Comparison of ENCODE assay signal across 16 cellular contexts in the genomic region with DNA sequence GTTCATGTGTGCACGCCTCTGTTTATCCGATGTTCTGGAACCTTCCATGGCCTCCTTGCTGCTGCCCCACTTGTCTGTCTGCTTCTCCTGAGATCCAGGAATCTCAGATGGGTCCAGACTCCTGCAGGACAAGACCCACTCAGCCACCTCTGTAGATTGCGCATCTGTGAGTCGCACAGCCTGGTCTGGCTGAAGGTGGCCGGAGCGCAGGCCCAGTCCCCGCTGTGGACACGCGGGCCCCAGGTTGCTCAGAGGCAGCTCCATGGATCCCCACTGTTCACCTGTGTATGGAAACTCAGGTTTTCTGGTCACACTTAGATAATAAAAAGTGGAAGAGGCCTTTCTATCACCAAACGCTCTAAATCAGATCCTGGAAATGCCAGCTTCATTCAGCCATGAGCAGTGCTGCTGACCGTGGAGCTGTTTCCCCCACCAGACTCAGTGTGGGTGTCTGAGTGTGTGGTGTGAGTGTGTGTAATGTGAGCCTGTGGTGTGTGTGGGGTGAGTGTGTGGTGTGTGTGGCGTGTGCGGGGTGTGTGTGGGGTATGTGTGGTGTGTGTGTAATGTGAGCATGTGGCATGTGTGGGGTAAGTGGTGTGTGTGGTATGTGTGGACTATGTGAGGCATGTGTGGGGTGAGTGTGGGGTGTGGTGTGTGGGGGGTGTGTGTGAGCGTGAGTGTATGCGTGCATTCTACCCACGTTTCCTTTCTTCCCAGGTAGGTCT.
"Had no signal": no experiment of that assay in that cellular context is flagged by ENCODE, and none has a peak within 500 bp of the region (broad histone marks: within the 10 kb centered on the region; RNA-seq: fewer than 3 reads in every experiment).

No MANE protein-coding gene starts in this region.

- H3K27me3 ChIP-seq: breast epithelium, testis had no signal

- H3K9me3 ChIP-seq: breast epithelium, testis had no signal

- H3K4me3 ChIP-seq: breast epithelium, testis had no signal

- H3K27ac ChIP-seq: breast epithelium, testis, VCaP had no signal

- H3K36me3 ChIP-seq: breast epithelium had no signal

- H3K36me3 Mint-ChIP-seq: activated CD4-positive, alpha-beta memory T cell treated with anti-CD3 and anti-CD28 coated beads for 36 hours; activated naive CD8-positive, alpha-beta T cell treated with anti-CD3 and anti-CD28 coated beads for 36 hours; T-cell had no signal

- H3K9me3 Mint-ChIP-seq: activated CD4-positive, alpha-beta memory T cell treated with anti-CD3 and anti-CD28 coated beads for 36 hours; activated naive CD8-positive, alpha-beta T cell treated with anti-CD3 and anti-CD28 coated beads for 36 hours; activated T-cell treated with anti-CD3 and anti-CD28 coated beads, Interleukin-2, amount 50 U/mL, for 4 hours; nephron progenitor cell; stimulated activated naive CD8-positive, alpha-beta T cell treated with anti-CD3 and anti-CD28 coated beads, Interleukin-15, Interleukin-2, amounts not matched to agents 100 ng/mL and 50 ng/mL, for 24 hours; T-cell had no signal

- DNase-seq: activated CD4-positive, alpha-beta memory T cell treated with anti-CD3 and anti-CD28 coated beads for 36 hours; activated gamma-delta T cell; activated naive CD8-positive, alpha-beta T cell treated with anti-CD3 and anti-CD28 coated beads for 36 hours; activated T-cell treated with anti-CD3 and anti-CD28 coated beads, Interleukin-2, amount 50 U/mL, for 4 hours; foreskin melanocyte; head of caudate nucleus; islet precursor cell; mesendoderm; nephron progenitor cell; stimulated activated CD4-positive, alpha-beta T cell treated with anti-CD3 and anti-CD28 coated beads, Interleukin-4, amount 100 ng/mL, for 1 hour; stimulated activated CD8-positive, alpha-beta memory T cell treated with anti-CD3 and anti-CD28 coated beads, Interleukin-4, amount 100 ng/mL, for 48 hours; T-cell; testis had no signal

- H3K4me1 Mint-ChIP-seq: activated naive CD8-positive, alpha-beta T cell treated with anti-CD3 and anti-CD28 coated beads for 36 hours had no signal

- H3K27ac Mint-ChIP-seq: activated CD4-positive, alpha-beta memory T cell treated with anti-CD3 and anti-CD28 coated beads for 36 hours; activated naive CD8-positive, alpha-beta T cell treated with anti-CD3 and anti-CD28 coated beads for 36 hours; nephron progenitor cell; stimulated activated naive CD8-positive, alpha-beta T cell treated with anti-CD3 and anti-CD28 coated beads, Interleukin-15, Interleukin-2, amounts not matched to agents 100 ng/mL and 50 ng/mL, for 24 hours; T-cell had no signal

- H3K4me3 Mint-ChIP-seq: activated CD4-positive, alpha-beta memory T cell treated with anti-CD3 and anti-CD28 coated beads for 36 hours; activated naive CD8-positive, alpha-beta T cell treated with anti-CD3 and anti-CD28 coated beads for 36 hours; activated T-cell treated with anti-CD3 and anti-CD28 coated beads, Interleukin-2, amount 50 U/mL, for 4 hours; nephron progenitor cell; stimulated activated naive CD8-positive, alpha-beta T cell treated with anti-CD3 and anti-CD28 coated beads, Interleukin-15, Interleukin-2, amounts not matched to agents 100 ng/mL and 50 ng/mL, for 24 hours; T-cell had no signal

- H3K27me3 Mint-ChIP-seq: activated CD4-positive, alpha-beta memory T cell treated with anti-CD3 and anti-CD28 coated beads for 36 hours; activated naive CD8-positive, alpha-beta T cell treated with anti-CD3 and anti-CD28 coated beads for 36 hours; stimulated activated naive CD8-positive, alpha-beta T cell treated with anti-CD3 and anti-CD28 coated beads, Interleukin-15, Interleukin-2, amounts not matched to agents 100 ng/mL and 50 ng/mL, for 24 hours; T-cell had no signal

- H3K4me1 ChIP-seq: breast epithelium, testis had no signal
